Comparison of ENCODE assay signal across 8 cellular contexts in the genomic region with DNA sequence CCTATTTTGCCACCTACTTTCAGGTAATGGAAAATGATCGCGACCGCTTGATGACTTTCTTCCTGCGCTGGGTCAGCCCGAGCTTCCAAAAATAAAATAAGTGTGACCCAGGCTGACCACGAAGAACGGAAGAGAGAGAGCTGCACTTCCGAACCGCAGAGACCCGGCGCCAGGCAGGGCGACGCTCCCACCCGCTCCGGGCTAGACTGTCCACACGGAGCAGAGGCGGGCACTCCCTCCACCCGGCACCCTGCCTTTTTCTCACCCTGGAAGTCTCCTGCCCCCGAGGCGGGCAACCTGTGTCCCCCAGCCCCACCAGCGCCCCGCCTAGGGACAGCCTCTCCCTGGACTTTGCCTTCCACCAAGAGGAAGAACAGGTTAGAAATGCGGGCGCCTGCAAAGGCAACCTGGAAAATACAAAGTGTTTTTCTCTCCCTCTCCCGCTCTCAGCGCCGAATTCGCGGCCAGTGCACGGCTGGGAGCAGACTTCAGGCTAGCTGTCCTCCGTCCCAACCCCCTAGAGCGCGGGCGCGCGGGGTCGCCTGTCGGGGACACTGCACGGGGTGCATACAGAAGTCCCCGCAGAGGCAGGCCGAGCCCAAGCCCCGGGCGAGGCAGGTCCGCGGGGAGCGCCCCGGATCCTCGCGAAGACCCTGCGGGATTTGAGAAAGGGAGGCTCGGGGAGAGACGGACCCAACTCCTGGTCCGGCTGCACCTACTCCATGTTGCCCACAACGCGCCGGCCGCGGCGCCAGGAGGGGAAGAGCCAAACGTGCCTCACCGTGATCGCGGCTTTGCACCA.
A peak's percentile ranks its signal among the peaks of the same experiment; 100 is the strongest.
DNase-seq lines count a peak whose midpoint lies in the region; ATAC-seq lines count a peak whose summit lies in the region.

No MANE protein-coding gene starts in this region.

- peaks cover 7% of the 10 kb centered on the region for H3K4me1 ChIP-seq in NT2/D1 (ENCODE audit: insufficient read depth, insufficient read length)

- peak overlapping the region; percentile 88 for H3K9ac ChIP-seq in NT2/D1 (ENCODE audit: insufficient read length, low read depth)

- in situ Hi-C loops in T47D (cut with HindIII; ENCODE audit: low pct_unique_long_range_greater_than_20kb, low sequenced_read_pairs), result no loop called here

- peaks cover 28% of the 10 kb centered on the region for H3K36me3 ChIP-seq in NT2/D1 (ENCODE audit: insufficient read depth, insufficient read length, low read length)

- peak; percentile 11 for ATAC-seq in GM21786 (IDR thresholded peaks at IDR 0.05; ENCODE audit: unreplicated experiment)

- peaks cover 10% of the 10 kb centered on the region for H3K27me3 ChIP-seq in NT2/D1 (ENCODE audit: insufficient read depth, insufficient read length)

- H3K4me3 ChIP-seq in NT2/D1 (ENCODE audit: insufficient read length, low read depth), result peak overlapping the region; percentile 88

- no peaks in the 10 kb centered on the region for H3K9me3 ChIP-seq in NT2/D1 (ENCODE audit: insufficient read depth, low read length)

- DNase-seq in DMS 273 (lab: John Stamatoyannopoulos, UW; ENCODE audit: unreplicated experiment) (peak; percentile 72), NT2/D1 (ENCODE audit: low read depth, low spot score) (no peak), T47D (ENCODE audit: low read depth in 1 of 2, low spot score in 1 of 2) (peak; percentile 31 to 46), islet precursor cell (peak; percentile 63), iPS-NIHi11 (ENCODE audit: low spot score) (no peak)
- peak; percentile 8 for DNase-seq in stimulated activated CD8-positive, alpha-beta memory T cell treated with anti-CD3 and anti-CD28 coated beads, Interleukin-12 subunit alpha, Interleukin-12 subunit beta, amount 100 ng/mL, for 4 hours (ENCODE audit: low read depth)
- DNase-seq in stimulated activated naive CD4-positive, alpha-beta T cell treated with Interleukin-2 at 50 U/mL for 16 hours (lab: John Stamatoyannopoulos, UW), result no peak

Comparison
In these comparisons a context has a peak if more than half of its experiments do, and no peak if none do; other contexts are left out.
1. DNase-seq: peak in DMS 273 (single experiment), T47D (2 of 2), islet precursor cell (single experiment) and stimulated activated CD8-positive, alpha-beta memory T cell treated with anti-CD3 and anti-CD28 coated beads, Interleukin-12 subunit alpha, Interleukin-12 subunit beta, amount 100 ng/mL, for 4 hours (single experiment); none in NT2/D1 (single experiment), stimulated activated naive CD4-positive, alpha-beta T cell treated with Interleukin-2 at 50 U/mL for 16 hours (single experiment) and iPS-NIHi11 (single experiment).